In the genomic region with DNA sequence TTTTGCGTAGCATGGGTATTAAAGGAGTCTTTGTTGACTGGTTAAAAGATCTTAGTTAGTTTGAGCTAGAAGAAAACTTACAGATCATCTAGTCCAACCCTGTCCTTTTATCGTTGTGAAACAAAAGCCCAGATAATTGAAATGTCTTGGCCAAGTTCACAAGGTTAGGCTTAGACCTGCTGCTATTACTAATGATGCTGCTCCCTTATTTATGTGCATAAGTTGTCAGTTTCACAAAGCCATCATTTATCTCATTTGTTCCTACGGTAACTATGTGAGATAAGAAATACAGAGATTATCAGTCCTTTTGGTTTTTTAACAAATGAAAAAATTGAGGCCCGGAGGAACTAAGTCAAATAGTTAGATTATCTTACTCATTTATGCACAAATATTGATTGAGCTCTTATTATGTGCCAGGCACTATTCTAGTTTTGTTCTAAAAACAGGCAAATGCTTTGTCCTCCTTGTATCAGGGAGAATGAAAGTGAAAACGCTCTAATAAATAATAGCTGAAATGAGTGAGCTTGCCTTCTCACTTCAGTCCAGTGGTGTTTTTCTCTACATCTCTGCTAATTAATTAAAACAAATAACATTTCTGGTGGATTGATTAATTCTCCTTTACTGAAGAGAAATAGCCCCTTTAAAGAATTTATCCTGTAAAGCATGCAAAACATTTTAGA, we compare ENCODE assay signal across 15 cellular contexts. TPM values are rescaled to one million over a fixed set of nuclear protein-coding genes. Genes with fewer than 3 reads are reported as not detected.
DNase-seq lines count a peak whose midpoint lies in the region; ATAC-seq, FAIRE-seq and TF ChIP-seq lines count a peak whose summit lies in the region.
"Had no signal": no experiment of that assay in that cellular context is flagged by ENCODE, and none has a peak within 500 bp of the region (broad histone marks: within the 10 kb centered on the region; RNA-seq: fewer than 3 reads in every experiment).

No MANE protein-coding gene starts in this region.

- intact Hi-C loops in spleen (cut with DNase I; ENCODE audit: low total_unique reads) (no loop called here), A673 (cut with micrococcal nuclease; ENCODE audit: unreplicated experiment) (no loop called here)

- no peak for TF ChIP-seq CTCF in keratinocyte (optimal IDR thresholded peaks at IDR 0.05 in 1 of 3, IDR thresholded peaks at IDR 0.05 in 1 of 3, conservative IDR thresholded peaks at IDR 0.05 in 1 of 3; ENCODE audit: extremely low read depth in 1 of 3, insufficient read depth in 2 of 3, low read length in 3 of 3)
- TF ChIP-seq CTCF in spleen (IDR thresholded peaks at IDR 0.05 in 8 of 11, conservative IDR thresholded peaks at IDR 0.05 in 3 of 11): no peak
- TF ChIP-seq CTCF in A673 (conservative IDR thresholded peaks at IDR 0.05; ENCODE audit: low read depth, low read length): no peak

- POLR2A ChIA-PET in A673 (lab: Charles Lee; ENCODE audit: low non-redundant PET): no interaction called here

- TF ChIP-seq POLR2A in H54 (IDR thresholded peaks at IDR 0.05; ENCODE audit: low read depth, low read length) (no peak), spleen (IDR thresholded peaks at IDR 0.05) (no peak)

- H3K27ac Mint-ChIP-seq in activated T-helper 17 cell treated with anti-CD3 and anti-CD28 coated beads, Interleukin-2, amount 50 U/mL, for 72 hours: no peak overlapping the region

- H3K79me2 ChIP-seq in keratinocyte (ENCODE audit: control insufficient read depth, insufficient read depth, low read length): no peaks in the 10 kb centered on the region

- 67 to 80% (median 77%) methylated on average over 5 of the region's 5 CpGs for WGBS in spleen, 5 donors

- DNase-seq in H54 (ENCODE audit: insufficient read length, low spot score) (no peak), keratinocyte (ENCODE audit: low read depth, low spot score) (no peak), spleen (no peak), anterior cingulate cortex (lab: John Stamatoyannopoulos, UW) (no peak), A673 (ENCODE audit: low spot score) (no peak)
- DNase-seq: activated gamma-delta T cell; NCI-H2081; stimulated activated CD4-positive, alpha-beta T cell treated with anti-CD3 and anti-CD28 coated beads, Interleukin-2, amount 100 ng/mL, for 48 hours; stimulated activated naive CD4-positive, alpha-beta T cell treated with Interleukin-2 at 50 U/mL for 16 hours had no signal

- peaks cover 2% of the 10 kb centered on the region for H3K9me3 ChIP-seq in keratinocyte (ENCODE audit: control insufficient read depth, low read depth, low read length)
- peaks cover 0 to 21% (median 13%) of the 10 kb centered on the region in 8 donors for H3K9me3 ChIP-seq in spleen
- no peaks in the 10 kb centered on the region for H3K9me3 ChIP-seq in A673 (ENCODE audit: low read depth, low read length, poor library complexity, severe bottlenecking)
- H3K9me3 ChIP-seq: SJSA1 had no signal

- H3K36me3 ChIP-seq in keratinocyte (ENCODE audit: control insufficient read depth in 2 of 2, extremely low read depth in 1 of 2, insufficient read depth in 2 of 2, low read length in 2 of 2): no peaks in the 10 kb centered on the region
- H3K36me3 ChIP-seq in spleen: no peaks in the 10 kb centered on the region
- no peaks in the 10 kb centered on the region for H3K36me3 ChIP-seq in A673 (ENCODE audit: insufficient read depth, low read length, poor library complexity, severe bottlenecking)
- H3K36me3 ChIP-seq: neutrophil, SJSA1 had no signal

- peak; percentile 88 for FAIRE-seq in H54 (lab: Jason Lieb, UNC)
- FAIRE-seq in keratinocyte (lab: Jason Lieb, UNC): peak; percentile 68

- no peak overlapping the region for H3K4me3 ChIP-seq in keratinocyte (ENCODE audit: control insufficient read depth in 2 of 3, extremely low read depth in 1 of 3, insufficient read depth in 2 of 3, low read depth in 1 of 3, low read length in 3 of 3)
- peak overlapping the region in 1 of 8 donors; percentile 49 for H3K4me3 ChIP-seq in spleen
- no peak overlapping the region for H3K4me3 ChIP-seq in A673 (ENCODE audit: low read depth, low read length, poor library complexity, severe bottlenecking)
- H3K4me3 ChIP-seq: SJSA1 had no signal

- H3K4me1 Mint-ChIP-seq in activated T-helper 17 cell treated with anti-CD3 and anti-CD28 coated beads, Interleukin-2, amount 50 U/mL, for 72 hours: no peaks in the 10 kb centered on the region

- CTCF ChIA-PET in A673 (lab: Charles Lee): no interaction called here

- H3K9me3 Mint-ChIP-seq in activated T-helper 17 cell treated with anti-CD3 and anti-CD28 coated beads, Interleukin-2, amount 50 U/mL, for 72 hours: no peaks in the 10 kb centered on the region

- no peaks in the 10 kb centered on the region for H4K20me1 ChIP-seq in keratinocyte (ENCODE audit: control insufficient read depth, extremely low read depth, insufficient read depth, low read length)

- no peak for ATAC-seq in activated T-helper 17 cell treated with anti-CD3 and anti-CD28 coated beads, Interleukin-2, amount 50 U/mL, for 72 hours (replicated peaks)
- ATAC-seq in GM21390 (IDR thresholded peaks at IDR 0.05; ENCODE audit: unreplicated experiment): no peak
- no peak for ATAC-seq in HG02884 (IDR thresholded peaks at IDR 0.05; ENCODE audit: unreplicated experiment)

- H2AFZ ChIP-seq in keratinocyte (ENCODE audit: control insufficient read depth, low read length): peak overlapping the region; percentile 44

- peak overlapping the region; percentile 30 for H3K4me2 ChIP-seq in keratinocyte (ENCODE audit: control insufficient read depth, extremely low read depth, insufficient read depth, low read depth, low read length)
- H3K4me2 ChIP-seq: KMS-11 had no signal

- H3K36me3 Mint-ChIP-seq in activated T-helper 17 cell treated with anti-CD3 and anti-CD28 coated beads, Interleukin-2, amount 50 U/mL, for 72 hours (ENCODE audit: low read depth): no peaks in the 10 kb centered on the region

- no peak overlapping the region for H3K9ac ChIP-seq in keratinocyte (ENCODE audit: control insufficient read depth, extremely low read depth, insufficient read depth, low read length)
- H3K9ac ChIP-seq: KMS-11 had no signal

- H3K4me1 ChIP-seq in keratinocyte (ENCODE audit: control insufficient read depth, extremely low read depth, insufficient read depth, low read length) (peaks cover 5% of the 10 kb centered on the region), spleen (peaks cover 0 to 33% (median 9%) of the 10 kb centered on the region in 6 donors), A673 (ENCODE audit: insufficient read depth, low read length, poor library complexity, severe bottlenecking) (no peaks in the 10 kb centered on the region)
- H3K4me1 ChIP-seq: SJSA1 had no signal

- H3K9me1 ChIP-seq in keratinocyte (ENCODE audit: control insufficient read depth, extremely low read depth, insufficient read depth, low read length): no peaks in the 10 kb centered on the region

- no TSS peak for BruUV-seq in A673 (replicated peaks; lab: Mats Ljungman, UMichigan)

- no peaks in the 10 kb centered on the region for H3K27me3 Mint-ChIP-seq in activated T-helper 17 cell treated with anti-CD3 and anti-CD28 coated beads, Interleukin-2, amount 50 U/mL, for 72 hours

- H3K27me3 ChIP-seq in keratinocyte (ENCODE audit: control insufficient read depth, extremely low read depth, insufficient read depth, low read length) (no peaks in the 10 kb centered on the region), spleen (replicated peaks in 1 of 7) (no peaks in the 10 kb centered on the region), A673 (replicated peaks; ENCODE audit: insufficient read depth, low read depth, low read length, poor library complexity) (no peaks in the 10 kb centered on the region)
- H3K27me3 ChIP-seq: neutrophil, SJSA1 had no signal

- H3K27ac ChIP-seq in keratinocyte (ENCODE audit: control insufficient read depth, insufficient read depth, low read length) (no peak overlapping the region), spleen (peak overlapping the region in 6 of 8 donors; percentile 32 to 73 (median 58)), A673 (ENCODE audit: low read depth, low read length, poor library complexity, severe bottlenecking) (no peak overlapping the region)
- H3K27ac ChIP-seq: KMS-11, SJSA1 had no signal

- dilution Hi-C loops in keratinocyte (cut with MboI; ENCODE audit: extremely low pct_ligation_motif_present, low sequenced_read_pairs): no loop called here

- peak overlapping the region; percentile 59 for H3K4me3 Mint-ChIP-seq in activated T-helper 17 cell treated with anti-CD3 and anti-CD28 coated beads, Interleukin-2, amount 50 U/mL, for 72 hours

RNA-seq across cellular contexts. Expression of a gene that starts 49.1 kb away (rescaled TPM):
- total RNA-seq in activated T-helper 17 cell treated with anti-CD3 and anti-CD28 coated beads, Interleukin-2, amount 50 U/mL, for 72 hours: 10 to 100 TPM in 1 of 2 donors, 1 to 10 TPM in 1; 6.0 to 14.7 TPM
- polyA plus RNA-seq in keratinocyte (0.29 to 1.5 TPM (median 1.3 TPM) in 3 replicates), spleen (1 to 10 TPM in 1 of 3 donors, under 1 TPM in 2; 0.29 to 1.2 (median 0.90) TPM)
- polyA plus RNA-seq in keratinocyte (2011; ENCODE audit: low read depth): 10.4 TPM
- 0.88 and 1.4 TPM in 2 replicates for polyA plus RNA-seq in keratinocyte (2011; cell fraction: cytosol; rRNA removed)
- polyA plus RNA-seq in keratinocyte (2011; cell fraction: nucleus; rRNA removed): 0.97 and 1.2 TPM in 2 replicates
- polyA plus RNA-seq in keratinocyte (2012; ENCODE audit: low replicate concordance): 0.53 and 7.2 TPM in 2 replicates
- 2.3 to 3.1 TPM in 2 of 3 replicates, not detected in the other for polyA minus RNA-seq in keratinocyte
- polyA minus RNA-seq in keratinocyte (2011; cell fraction: cytosol; rRNA and poly(A)+ RNA removed): not detected
- polyA minus RNA-seq in keratinocyte (2011; cell fraction: nucleus; rRNA and poly(A)+ RNA removed): 0.74 and 2.4 TPM in 2 replicates
- total RNA-seq in spleen (10 to 100 TPM in 1 of 7 donors, 1 to 10 TPM in 6; 2.1 to 11.7 (median 5.3) TPM), A673 (2021) (1.0 and 1.6 TPM in 2 replicates)

Comparison
In these comparisons a context has a peak if more than half of its experiments do, and no peak if none do; other contexts are left out.
1. H3K27ac ChIP-seq: peak in spleen (6 of 8); none in keratinocyte (single experiment) and A673 (single experiment).